22 cellular contexts compared by ENCODE assay signal in genomic region chr19:7152568-7152967, GRCh38.
DNase-seq lines count a peak whose midpoint lies in the region; ATAC-seq and TF ChIP-seq lines count a peak whose summit lies in the region.
"Had no signal": no experiment of that assay in that cellular context is flagged by ENCODE, and none has a peak within 500 bp of the region (broad histone marks: within the 10 kb centered on the region; RNA-seq: fewer than 3 reads in every experiment).

No MANE protein-coding gene starts in this region.

- H3K27ac ChIP-seq in A673 (ENCODE audit: low read depth, low read length, poor library complexity, severe bottlenecking) (no peak overlapping the region), right lobe of liver (peak overlapping the region in 2 of 3 donors; percentile 45 to 57)
- H3K27ac ChIP-seq in CD4-positive, CD25-positive, alpha-beta regulatory T cell (ENCODE audit: insufficient read depth, low read length, poor library complexity, severe bottlenecking): no peak overlapping the region
- H3K27ac ChIP-seq: HL-60, vagina had no signal

- H3K4me3 ChIP-seq in A673 (ENCODE audit: low read depth, low read length, poor library complexity, severe bottlenecking) (no peak overlapping the region), right lobe of liver (no peak overlapping the region)
- H3K4me3 ChIP-seq in CD4-positive, CD25-positive, alpha-beta regulatory T cell (ENCODE audit: low read depth, low read length): no peak overlapping the region
- H3K4me3 ChIP-seq: vagina had no signal

- no peaks in the 10 kb centered on the region for H3K27me3 Mint-ChIP-seq in CD4-positive, CD25-positive, alpha-beta regulatory T cell
- no peaks in the 10 kb centered on the region for H3K27me3 Mint-ChIP-seq in activated CD8-positive, alpha-beta T cell treated with anti-CD3 and anti-CD28 coated beads for 36 hours
- H3K27me3 Mint-ChIP-seq: activated B cell treated with CpG ODN at 0.5 μM for 24 hours; activated naive CD8-positive, alpha-beta T cell treated with anti-CD3 and anti-CD28 coated beads for 36 hours; T-cell had no signal

- H3K36me3 ChIP-seq in A673 (ENCODE audit: insufficient read depth, low read length, poor library complexity, severe bottlenecking) (no peaks in the 10 kb centered on the region), right lobe of liver (peaks cover 0 to 22% (median 8%) of the 10 kb centered on the region in 4 donors)
- H3K36me3 ChIP-seq in CD4-positive, CD25-positive, alpha-beta regulatory T cell (ENCODE audit: control insufficient read depth, insufficient read depth, low read length): no peaks in the 10 kb centered on the region

- TF ChIP-seq CTCF in A673 (conservative IDR thresholded peaks at IDR 0.05; ENCODE audit: low read depth, low read length): no peak
- TF ChIP-seq CTCF in activated CD8-positive, alpha-beta T cell treated with anti-CD3 and anti-CD28 coated beads for 36 hours (IDR thresholded peaks at IDR 0.05): no peak
- TF ChIP-seq CTCF in right lobe of liver (IDR thresholded peaks at IDR 0.05): no peak

- POLR2A ChIA-PET in A673 (lab: Charles Lee; ENCODE audit: low non-redundant PET): no interaction called here
- POLR2A ChIA-PET in activated CD8-positive, alpha-beta T cell treated with anti-CD3 and anti-CD28 coated beads for 36 hours (lab: Charles Lee): no interaction called here

- H3K9me3 ChIP-seq in A673 (ENCODE audit: low read depth, low read length, poor library complexity, severe bottlenecking): no peaks in the 10 kb centered on the region
- no peaks in the 10 kb centered on the region for H3K9me3 ChIP-seq in CD4-positive, CD25-positive, alpha-beta regulatory T cell (ENCODE audit: control insufficient read depth in 2 of 2, low read length in 2 of 2)
- H3K9me3 ChIP-seq in right lobe of liver: no peaks in the 10 kb centered on the region
- H3K9me3 ChIP-seq: vagina had no signal

- DNase-seq in A673 (ENCODE audit: low spot score) (peak; percentile 31), right lobe of liver (peak; percentile 41 to 72 (median 71)), midbrain (lab: John Stamatoyannopoulos, UW) (no peak)
- no peak for DNase-seq in CD4-positive, CD25-positive, alpha-beta regulatory T cell
- DNase-seq in activated CD8-positive, alpha-beta T cell treated with anti-CD3 and anti-CD28 coated beads for 36 hours: peak; percentile 18
- DNase-seq: activated B cell treated with CpG ODN at 0.5 μM for 24 hours; activated CD8-positive, alpha-beta memory T cell treated with anti-CD3 and anti-CD28 coated beads, Interleukin-2, amount 50 U/mL, for 4 hours; activated naive CD8-positive, alpha-beta T cell treated with anti-CD3 and anti-CD28 coated beads for 36 hours; CD8-positive, alpha-beta memory T cell; foreskin melanocyte; GDM1; Kasumi-1; NCI-H146; NCI-H510A treated with DMSO at 0.1 percent for 48 hours; small intestine; stimulated activated naive CD4-positive, alpha-beta T cell; T-cell had no signal

- TF ChIP-seq POLR2A in right lobe of liver (IDR thresholded peaks at IDR 0.05): no peak

- no peaks in the 10 kb centered on the region for H3K9me3 Mint-ChIP-seq in CD4-positive, CD25-positive, alpha-beta regulatory T cell
- no peaks in the 10 kb centered on the region for H3K9me3 Mint-ChIP-seq in activated CD8-positive, alpha-beta T cell treated with anti-CD3 and anti-CD28 coated beads for 36 hours
- H3K9me3 Mint-ChIP-seq: activated B cell treated with CpG ODN at 0.5 μM for 24 hours; CD8-positive, alpha-beta memory T cell; memory B cell; T-cell had no signal

- CTCF ChIA-PET in A673 (lab: Charles Lee): no interaction called here
- CTCF ChIA-PET in activated CD8-positive, alpha-beta T cell treated with anti-CD3 and anti-CD28 coated beads for 36 hours (lab: Charles Lee): interaction anchor here (0.6 kb wide), 1 partner anchor 29 kb away, joined by 3 read pairs; no protein-coding TSS in a partner anchor

- WGBS in right lobe of liver (ENCODE audit: insufficient coverage, low coverage, low lambda C conversion rate, missing lambda C conversion rate): 38% methylated on average over 6 of the region's 13 CpGs

- no peak overlapping the region for H3K4me3 Mint-ChIP-seq in CD4-positive, CD25-positive, alpha-beta regulatory T cell
- H3K4me3 Mint-ChIP-seq in activated CD8-positive, alpha-beta T cell treated with anti-CD3 and anti-CD28 coated beads for 36 hours: no peak overlapping the region
- H3K4me3 Mint-ChIP-seq: activated B cell treated with CpG ODN at 0.5 μM for 24 hours; activated naive CD8-positive, alpha-beta T cell treated with anti-CD3 and anti-CD28 coated beads for 36 hours; CD8-positive, alpha-beta memory T cell; memory B cell; T-cell had no signal

- ATAC-seq in CD4-positive, CD25-positive, alpha-beta regulatory T cell (ENCODE audit: low read depth in 2 of 2): no peak
- no peak for ATAC-seq in activated CD8-positive, alpha-beta T cell treated with anti-CD3 and anti-CD28 coated beads for 36 hours
- ATAC-seq in right lobe of liver (peak; percentile 64 to 82 (median 79)), HG03025 (IDR thresholded peaks at IDR 0.05; ENCODE audit: low FRiP score, unreplicated experiment) (no peak), GM18870 (IDR thresholded peaks at IDR 0.05; ENCODE audit: unreplicated experiment) (no peak)
- ATAC-seq: T-cell had no signal

- intact Hi-C loops in A673 (cut with micrococcal nuclease; ENCODE audit: unreplicated experiment) (no loop called here), right lobe of liver (cut with DNase I) (no loop called here)
- intact Hi-C loops in activated CD8-positive, alpha-beta T cell treated with anti-CD3 and anti-CD28 coated beads for 36 hours (cut with micrococcal nuclease): no loop called here

- H3K27ac Mint-ChIP-seq in CD4-positive, CD25-positive, alpha-beta regulatory T cell: peak overlapping the region in 2 of 3 donors; percentile 33 to 67
- no peak overlapping the region for H3K27ac Mint-ChIP-seq in activated CD8-positive, alpha-beta T cell treated with anti-CD3 and anti-CD28 coated beads for 36 hours
- H3K27ac Mint-ChIP-seq: activated B cell treated with CpG ODN at 0.5 μM for 24 hours, T-cell had no signal

- H3K36me3 Mint-ChIP-seq in CD4-positive, CD25-positive, alpha-beta regulatory T cell: no peaks in the 10 kb centered on the region
- no peaks in the 10 kb centered on the region for H3K36me3 Mint-ChIP-seq in activated CD8-positive, alpha-beta T cell treated with anti-CD3 and anti-CD28 coated beads for 36 hours (ENCODE audit: low read depth)
- H3K36me3 Mint-ChIP-seq: CD8-positive, alpha-beta memory T cell; memory B cell; T-cell had no signal

- peaks cover 0 to 2% (median 0%) of the 10 kb centered on the region in 4 donors for H3K4me1 Mint-ChIP-seq in CD4-positive, CD25-positive, alpha-beta regulatory T cell
- H3K4me1 Mint-ChIP-seq in activated CD8-positive, alpha-beta T cell treated with anti-CD3 and anti-CD28 coated beads for 36 hours (ENCODE audit: low read depth): peaks cover under 1% of the 10 kb centered on the region
- H3K4me1 Mint-ChIP-seq: T-cell had no signal

- BruUV-seq in A673 (replicated peaks; lab: Mats Ljungman, UMichigan): no TSS peak

- H3K27me3 ChIP-seq in A673 (replicated peaks; ENCODE audit: insufficient read depth, low read depth, low read length, poor library complexity) (no peaks in the 10 kb centered on the region), right lobe of liver (no peaks in the 10 kb centered on the region)
- H3K27me3 ChIP-seq in CD4-positive, CD25-positive, alpha-beta regulatory T cell (ENCODE audit: control insufficient read depth, insufficient read depth, low read length): no peaks in the 10 kb centered on the region
- H3K27me3 ChIP-seq: vagina had no signal

- H3K4me1 ChIP-seq in A673 (ENCODE audit: insufficient read depth, low read length, poor library complexity, severe bottlenecking) (no peaks in the 10 kb centered on the region), right lobe of liver (peaks cover 0 to 16% (median 0%) of the 10 kb centered on the region in 4 donors)
- no peaks in the 10 kb centered on the region for H3K4me1 ChIP-seq in CD4-positive, CD25-positive, alpha-beta regulatory T cell (ENCODE audit: control insufficient read depth, insufficient read depth, low read length, poor library complexity, severe bottlenecking)
- H3K4me1 ChIP-seq: vagina had no signal

Comparison
In these comparisons a context has a peak if more than half of its experiments do, and no peak if none do; other contexts are left out.
1. DNase-seq: peak in A673 (single experiment), activated CD8-positive, alpha-beta T cell treated with anti-CD3 and anti-CD28 coated beads for 36 hours (single experiment) and right lobe of liver (3 of 3); none in CD4-positive, CD25-positive, alpha-beta regulatory T cell (0 of 3) and midbrain (single experiment).
2. H3K27ac ChIP-seq: peak in right lobe of liver (2 of 3); none in A673 (single experiment) and CD4-positive, CD25-positive, alpha-beta regulatory T cell (single experiment).
3. ATAC-seq: peak in right lobe of liver (4 of 4); none in CD4-positive, CD25-positive, alpha-beta regulatory T cell (0 of 2), activated CD8-positive, alpha-beta T cell treated with anti-CD3 and anti-CD28 coated beads for 36 hours (single experiment), HG03025 (single experiment) and GM18870 (single experiment).